Comparison of ENCODE assay signal across 9 cellular contexts in genomic region chr22:30822216-30823014, GRCh38.
A peak's percentile ranks its signal among the peaks of the same experiment; 100 is the strongest.
DNase-seq lines count a peak whose midpoint lies in the region; ATAC-seq, FAIRE-seq and TF ChIP-seq lines count a peak whose summit lies in the region.
"Had no signal": no experiment of that assay in that cellular context is flagged by ENCODE, and none has a peak within 500 bp of the region (broad histone marks: within the 10 kb centered on the region; RNA-seq: fewer than 3 reads in every experiment).

No MANE protein-coding gene starts in this region.

- no peak overlapping the region for H3K27ac Mint-ChIP-seq in activated CD8-positive, alpha-beta memory T cell treated with anti-CD3 and anti-CD28 coated beads, Interleukin-2, amount 10 ng/mL, durations not matched to agents 7 days and 5 days

- no peak for TF ChIP-seq CTCF in bronchial epithelial cell (IDR thresholded peaks at IDR 0.05; ENCODE audit: insufficient read depth, low read length, severe bottlenecking)
- no peak for TF ChIP-seq CTCF in kidney epithelial cell (IDR thresholded peaks at IDR 0.05; ENCODE audit: insufficient read depth, low read length, poor library complexity, severe bottlenecking)
- no peak for TF ChIP-seq CTCF in thoracic aorta (IDR thresholded peaks at IDR 0.05)

- H3K4me1 ChIP-seq in thoracic aorta (ENCODE audit: control insufficient read depth in 1 of 2, low read depth in 2 of 2), result peaks cover 4 to 11% of the 10 kb centered on the region in 2 donors

- no peaks in the 10 kb centered on the region for H3K36me3 Mint-ChIP-seq in activated CD8-positive, alpha-beta memory T cell treated with anti-CD3 and anti-CD28 coated beads, Interleukin-2, amount 10 ng/mL, durations not matched to agents 7 days and 5 days

- no peak overlapping the region for H3K27ac ChIP-seq in thoracic aorta

- H3K27me3 Mint-ChIP-seq in activated CD8-positive, alpha-beta memory T cell treated with anti-CD3 and anti-CD28 coated beads, Interleukin-2, amount 10 ng/mL, durations not matched to agents 7 days and 5 days, result peaks cover 44% of the 10 kb centered on the region

- CTCF ChIA-PET in activated CD8-positive, alpha-beta memory T cell treated with anti-CD3 and anti-CD28 coated beads, Interleukin-2, amount 10 ng/mL, durations not matched to agents 7 days and 5 days (lab: Charles Lee), result no interaction called here

- H3K4me3 ChIP-seq in bronchial epithelial cell (ENCODE audit: low read depth, low read length) (peak overlapping the region; percentile 47), kidney epithelial cell (ENCODE audit: low read depth, low read length) (peak overlapping the region; percentile 9), thoracic aorta (peak overlapping the region; percentile 49)

- H3K27me3 ChIP-seq in bronchial epithelial cell (ENCODE audit: control insufficient read depth, insufficient read depth, low read length), result no peaks in the 10 kb centered on the region
- H3K27me3 ChIP-seq in kidney epithelial cell (ENCODE audit: control insufficient read depth, insufficient read depth, low read length), result peaks cover 34% of the 10 kb centered on the region
- H3K27me3 ChIP-seq in thoracic aorta (replicated peaks; ENCODE audit: insufficient read depth), result peaks cover 3% of the 10 kb centered on the region

- H3K36me3 ChIP-seq in bronchial epithelial cell (ENCODE audit: control insufficient read depth, insufficient read depth, low read length) (no peaks in the 10 kb centered on the region), kidney epithelial cell (ENCODE audit: control insufficient read depth, insufficient read depth, low read length) (no peaks in the 10 kb centered on the region), thoracic aorta (no peaks in the 10 kb centered on the region)

- peaks cover 3% of the 10 kb centered on the region for H3K4me1 Mint-ChIP-seq in activated CD8-positive, alpha-beta memory T cell treated with anti-CD3 and anti-CD28 coated beads, Interleukin-2, amount 10 ng/mL, durations not matched to agents 7 days and 5 days

- DNase-seq in activated CD8-positive, alpha-beta memory T cell treated with anti-CD3 and anti-CD28 coated beads, Interleukin-2, amount 10 ng/mL, durations not matched to agents 7 days and 5 days, result no peak
- DNase-seq in activated CD8-positive, alpha-beta memory T cell treated with anti-CD3 and anti-CD28 coated beads for 24 hours, result no peak
- DNase-seq in bronchial epithelial cell (ENCODE audit: low read depth), result no peak
- no peak for DNase-seq in kidney epithelial cell (ENCODE audit: low read depth)
- no peak for DNase-seq in thoracic aorta (ENCODE audit: low spot score)
- DNase-seq in activated gamma-delta T cell (lab: John Stamatoyannopoulos, UW), result no peak
- no peak for DNase-seq in stimulated activated CD8-positive, alpha-beta memory T cell treated with anti-CD3 and anti-CD28 coated beads, Interleukin-4, amount 100 ng/mL, for 48 hours
- no peak for DNase-seq in Kasumi-1 (lab: John Stamatoyannopoulos, UW)
- DNase-seq: DMS79 treated with DMSO at 0.1 percent for 48 hours had no signal

- peak; percentile 57 for ATAC-seq in activated CD8-positive, alpha-beta memory T cell treated with anti-CD3 and anti-CD28 coated beads, Interleukin-2, amount 10 ng/mL, durations not matched to agents 7 days and 5 days
- ATAC-seq in thoracic aorta (ENCODE audit: insufficient number of reproducible peaks, low FRiP score, low read depth), result no peak

- no peak overlapping the region for H3K4me3 Mint-ChIP-seq in activated CD8-positive, alpha-beta memory T cell treated with anti-CD3 and anti-CD28 coated beads, Interleukin-2, amount 10 ng/mL, durations not matched to agents 7 days and 5 days

- FAIRE-seq in bronchial epithelial cell (lab: Jason Lieb, UNC), result no peak

- no peaks in the 10 kb centered on the region for H3K9me3 Mint-ChIP-seq in activated CD8-positive, alpha-beta memory T cell treated with anti-CD3 and anti-CD28 coated beads, Interleukin-2, amount 10 ng/mL, durations not matched to agents 7 days and 5 days (ENCODE audit: low read depth)

- H3K9me3 ChIP-seq in thoracic aorta, result no peaks in the 10 kb centered on the region
